Comparison of ENCODE assay signal across 15 cellular contexts in genomic region chr14:101105045-101105444, GRCh38.
"Had no signal": no experiment of that assay in that cellular context is flagged by ENCODE, and none has a peak within 500 bp of the region (broad histone marks: within the 10 kb centered on the region; RNA-seq: fewer than 3 reads in every experiment).

No MANE protein-coding gene starts in this region.

- H3K27ac ChIP-seq: left lung, thyroid gland, vagina had no signal

- H3K27ac Mint-ChIP-seq: effector memory CD8-positive, alpha-beta T cell; naive thymus-derived CD8-positive, alpha-beta T cell; type B pancreatic cell had no signal

- ATAC-seq: effector memory CD8-positive, alpha-beta T cell; left lung; mucosa of descending colon; naive thymus-derived CD8-positive, alpha-beta T cell had no signal

- H3K36me3 ChIP-seq: left lung, thyroid gland, vagina had no signal

- H3K4me1 Mint-ChIP-seq: central memory CD8-positive, alpha-beta T cell; naive thymus-derived CD8-positive, alpha-beta T cell had no signal

- H3K4me3 Mint-ChIP-seq: central memory CD8-positive, alpha-beta T cell; effector memory CD8-positive, alpha-beta T cell; naive thymus-derived CD8-positive, alpha-beta T cell; type B pancreatic cell had no signal

- H3K36me3 Mint-ChIP-seq: naive thymus-derived CD8-positive, alpha-beta T cell; type B pancreatic cell had no signal

- H3K9me3 ChIP-seq: mucosa of descending colon, thyroid gland, vagina had no signal

- DNase-seq: effector memory CD8-positive, alpha-beta T cell; erythroblast; foreskin melanocyte; hippocampal formation; mammary epithelial cell; mucosa of descending colon; small intestine; stimulated activated CD4-positive, alpha-beta T cell treated with anti-CD3 and anti-CD28 coated beads, Interleukin-2, amount 100 ng/mL, for 48 hours; stimulated activated naive CD4-positive, alpha-beta T cell treated with Interleukin-2 at 50 U/mL for 16 hours; thyroid gland had no signal

- H3K4me1 ChIP-seq: left lung, thyroid gland, vagina had no signal

- H3K27me3 ChIP-seq: left lung, thyroid gland, vagina had no signal

- H3K9me3 Mint-ChIP-seq: central memory CD8-positive, alpha-beta T cell; effector memory CD8-positive, alpha-beta T cell had no signal

- H3K4me3 ChIP-seq: left lung, mucosa of descending colon, thyroid gland, vagina had no signal
